In the genomic region with DNA sequence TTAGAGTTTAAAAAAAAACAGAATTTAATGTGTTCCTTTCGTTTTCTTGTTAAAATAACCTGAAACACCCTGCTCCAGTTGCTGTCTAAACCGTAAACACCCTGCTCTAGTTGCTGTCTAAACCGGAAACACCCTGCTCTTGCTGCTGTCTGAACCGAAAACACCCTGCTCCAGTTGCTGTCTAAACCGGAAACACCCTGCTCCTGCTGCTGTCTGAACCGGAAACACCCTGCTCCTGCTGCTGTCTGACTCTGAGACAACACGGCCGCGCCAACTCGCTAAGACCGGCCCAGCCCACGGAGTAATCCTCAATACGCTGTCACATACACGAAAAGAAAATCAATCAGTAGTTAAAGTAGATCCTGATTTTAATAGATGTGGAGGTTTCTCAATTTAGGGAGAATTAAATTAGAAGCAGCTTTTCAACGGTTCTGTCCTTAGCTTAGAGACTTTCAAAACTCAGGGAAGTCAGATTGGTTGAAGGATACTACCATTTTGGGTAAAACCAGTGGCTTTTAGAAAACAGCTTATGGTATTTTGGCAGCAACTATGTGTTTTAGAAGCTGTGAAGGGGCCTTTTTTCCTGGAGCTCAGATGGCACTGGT, we compare ENCODE assay signal across 8 cellular contexts.
DNase-seq lines count a peak whose midpoint lies in the region; ATAC-seq and TF ChIP-seq lines count a peak whose summit lies in the region.

No MANE protein-coding gene starts in this region.

- peak overlapping the region; percentile 50 for H3K4me2 ChIP-seq in OCI-LY1 (ENCODE audit: low read length)

- H3K4me1 ChIP-seq in OCI-LY1 (ENCODE audit: insufficient read depth, low read length, severe bottlenecking) (peaks cover 13% of the 10 kb centered on the region), HAP-1 (peaks cover 6% of the 10 kb centered on the region)

- H2AFZ ChIP-seq in OCI-LY1 (ENCODE audit: low read length) = peak overlapping the region; percentile 86

- H3K27ac ChIP-seq in OCI-LY1 (ENCODE audit: low read depth, low read length, poor library complexity, severe bottlenecking) = peak overlapping the region; percentile 55

- no peak overlapping the region for H3K9ac ChIP-seq in OCI-LY1 (ENCODE audit: low read length)

- DNase-seq in GM12864 (ENCODE audit: low read depth) (peak; percentile 95), iris pigment epithelial cell (ENCODE audit: low read depth) (peak; percentile 91), NCI-H146 (lab: John Stamatoyannopoulos, UW) (no peak), HAP-1 (ENCODE audit: low spot score in 2 of 2) (no peak)
- peak; percentile 55 for DNase-seq in activated gamma-delta T cell treated with anti-CD3 and anti-CD28 coated beads, Interleukin-2, amount 50 U/mL, for 16 hours (ENCODE audit: low read depth)
- peak; percentile 50 to 60 (median 58) for DNase-seq in stimulated activated CD4-positive, alpha-beta T cell treated with anti-CD3 and anti-CD28 coated beads, TNF-alpha, amount 100 ng/mL, for 1 hour (ENCODE audit: low read depth in 3 of 3, low spot score in 1 of 3)

- H3K79me2 ChIP-seq in OCI-LY1 (ENCODE audit: insufficient read depth, low read length) = no peaks in the 10 kb centered on the region

- no peaks in the 10 kb centered on the region for H3K9me2 ChIP-seq in OCI-LY1 (ENCODE audit: low read depth, low read length)

- no peaks in the 10 kb centered on the region for H3F3A ChIP-seq in OCI-LY1 (ENCODE audit: insufficient read depth, low read length)

- H3K36me3 ChIP-seq in OCI-LY1 (ENCODE audit: insufficient read depth, low read length) = peaks cover 5% of the 10 kb centered on the region
- H3K36me3 ChIP-seq in HAP-1 (replicated peaks) = no peaks in the 10 kb centered on the region; the same call in 1 of the 2 replicates

- no peak overlapping the region for H3K4me3 ChIP-seq in GM12864 (ENCODE audit: low read depth, low read length)
- H3K4me3 ChIP-seq in OCI-LY1 (ENCODE audit: low read depth, low read length, poor library complexity, severe bottlenecking) = peak overlapping the region; percentile 29
- no peak overlapping the region for H3K4me3 ChIP-seq in HAP-1

- no peaks in the 10 kb centered on the region for H4K20me1 ChIP-seq in OCI-LY1 (ENCODE audit: insufficient read depth, low read length)

- TF ChIP-seq CTCF in GM12864 (IDR thresholded peaks at IDR 0.05; ENCODE audit: low read depth, low read length, missing control alignments) = no peak
- TF ChIP-seq CTCF in OCI-LY1 (IDR thresholded peaks at IDR 0.05; ENCODE audit: low read length) = no peak

- ATAC-seq in HG02610 (IDR thresholded peaks at IDR 0.05; ENCODE audit: unreplicated experiment) = peak; percentile 88

- H3K27me3 ChIP-seq in OCI-LY1 (ENCODE audit: insufficient read depth, low read length) (no peaks in the 10 kb centered on the region), HAP-1 (ENCODE audit: low read depth) (no peaks in the 10 kb centered on the region)

- in situ Hi-C loops in HAP-1 (cut with MboI; ENCODE audit: low sequenced_read_pairs) = no loop called here

- H3K9me3 ChIP-seq in OCI-LY1 (ENCODE audit: low read length) (peaks cover 8% of the 10 kb centered on the region), HAP-1 (no peaks in the 10 kb centered on the region)

Comparison
In these comparisons a context has a peak if more than half of its experiments do, and no peak if none do; other contexts are left out.
1. DNase-seq: peak in GM12864 (single experiment), activated gamma-delta T cell treated with anti-CD3 and anti-CD28 coated beads, Interleukin-2, amount 50 U/mL, for 16 hours (single experiment), iris pigment epithelial cell (single experiment) and stimulated activated CD4-positive, alpha-beta T cell treated with anti-CD3 and anti-CD28 coated beads, TNF-alpha, amount 100 ng/mL, for 1 hour (3 of 3); none in NCI-H146 (single experiment) and HAP-1 (0 of 2).